1 cellular context compared by ENCODE assay signal in the genomic region with DNA sequence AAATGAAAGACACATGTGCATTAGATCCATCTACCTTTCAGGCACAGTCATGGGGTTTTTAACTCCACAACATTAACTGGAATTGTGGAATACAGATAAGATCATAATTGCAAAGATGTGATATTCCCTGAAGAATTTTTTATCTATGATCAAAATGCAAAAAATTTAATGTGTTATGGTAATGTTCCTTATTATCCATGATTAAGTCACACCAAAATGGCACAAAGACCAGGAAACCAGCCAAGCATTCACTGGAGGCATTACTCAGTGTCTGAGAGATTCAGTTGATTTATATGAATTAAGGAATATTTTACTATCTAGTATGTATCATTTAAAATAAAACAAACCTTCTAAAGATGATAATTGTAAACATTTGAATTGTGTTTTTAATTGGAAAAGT.
TF ChIP-seq lines count a peak whose summit lies in the region.

No MANE protein-coding gene starts in this region.

TF ChIP-seq in SK-N-SH treated with all-trans-retinoic acid at 6 μM for 48 hours, 23 proteins besides CTCF, POLR2A, EP300 and RAD21 (continued from another document):
- TF ChIP-seq, protein P1, sequence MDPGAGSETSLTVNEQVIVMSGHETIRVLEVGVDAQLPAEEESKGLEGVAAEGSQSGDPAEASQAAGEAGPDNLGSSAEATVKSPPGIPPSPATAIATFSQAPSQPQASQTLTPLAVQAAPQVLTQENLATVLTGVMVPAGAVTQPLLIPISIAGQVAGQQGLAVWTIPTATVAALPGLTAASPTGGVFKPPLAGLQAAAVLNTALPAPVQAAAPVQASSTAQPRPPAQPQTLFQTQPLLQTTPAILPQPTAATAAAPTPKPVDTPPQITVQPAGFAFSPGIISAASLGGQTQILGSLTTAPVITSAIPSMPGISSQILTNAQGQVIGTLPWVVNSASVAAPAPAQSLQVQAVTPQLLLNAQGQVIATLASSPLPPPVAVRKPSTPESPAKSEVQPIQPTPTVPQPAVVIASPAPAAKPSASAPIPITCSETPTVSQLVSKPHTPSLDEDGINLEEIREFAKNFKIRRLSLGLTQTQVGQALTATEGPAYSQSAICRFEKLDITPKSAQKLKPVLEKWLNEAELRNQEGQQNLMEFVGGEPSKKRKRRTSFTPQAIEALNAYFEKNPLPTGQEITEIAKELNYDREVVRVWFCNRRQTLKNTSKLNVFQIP (CRISPR knock-in tag; IDR thresholded peaks at IDR 0.05; ENCODE audit: borderline replicate concordance, low read depth), result 0 out of 2 replicates have a peak, but pooled peaks have one; percentile 74
- TF ChIP-seq ZFP3 (CRISPR knock-in tag; IDR thresholded peaks at IDR 0.05), result no peak
- TF ChIP-seq, protein P2, sequence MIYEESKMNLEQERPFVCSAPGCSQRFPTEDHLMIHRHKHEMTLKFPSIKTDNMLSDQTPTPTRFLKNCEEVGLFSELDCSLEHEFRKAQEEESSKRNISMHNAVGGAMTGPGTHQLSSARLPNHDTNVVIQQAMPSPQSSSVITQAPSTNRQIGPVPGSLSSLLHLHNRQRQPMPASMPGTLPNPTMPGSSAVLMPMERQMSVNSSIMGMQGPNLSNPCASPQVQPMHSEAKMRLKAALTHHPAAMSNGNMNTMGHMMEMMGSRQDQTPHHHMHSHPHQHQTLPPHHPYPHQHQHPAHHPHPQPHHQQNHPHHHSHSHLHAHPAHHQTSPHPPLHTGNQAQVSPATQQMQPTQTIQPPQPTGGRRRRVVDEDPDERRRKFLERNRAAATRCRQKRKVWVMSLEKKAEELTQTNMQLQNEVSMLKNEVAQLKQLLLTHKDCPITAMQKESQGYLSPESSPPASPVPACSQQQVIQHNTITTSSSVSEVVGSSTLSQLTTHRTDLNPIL (CRISPR knock-in tag; IDR thresholded peaks at IDR 0.05; ENCODE audit: low read depth), result 0 out of 2 replicates have a peak, but pooled peaks have one; percentile 30
